In the genomic region with DNA sequence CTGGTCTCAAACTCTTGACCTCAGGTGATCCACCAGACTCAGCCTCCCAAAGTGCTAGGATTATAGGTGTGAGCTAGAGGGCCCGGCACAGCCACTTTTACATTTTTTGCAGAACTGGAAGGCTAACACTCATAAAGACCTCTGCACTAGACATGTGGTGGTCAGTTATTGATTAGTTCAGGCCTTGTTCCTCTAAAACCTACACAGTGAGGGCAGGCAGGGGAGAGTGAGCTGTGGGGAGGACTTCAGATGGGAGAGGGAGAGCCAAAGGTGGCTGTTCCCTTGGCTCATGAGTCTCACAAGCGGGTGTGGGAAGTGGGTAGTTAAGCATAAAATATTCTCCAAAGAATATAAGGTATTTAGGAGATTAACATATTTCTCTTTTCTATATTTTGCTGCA, we compare ENCODE assay signal across 9 cellular contexts.
"Had no signal": no experiment of that assay in that cellular context is flagged by ENCODE, and none has a peak within 500 bp of the region (broad histone marks: within the 10 kb centered on the region; RNA-seq: fewer than 3 reads in every experiment).

No MANE protein-coding gene starts in this region.

- H3K4me3 ChIP-seq: GM23248, HAP-1 had no signal

- H3K9me3 ChIP-seq: HAP-1 had no signal

- ATAC-seq: HCT116 had no signal

- H3K36me3 ChIP-seq: HAP-1 had no signal

- H3K9ac ChIP-seq: GM23248 had no signal

- H2AFZ ChIP-seq: GM23248 had no signal

- DNase-seq: GM23248, GOT3, H7, HFFc6, IMR-90, KBM-7 had no signal

- H3K27ac ChIP-seq: GM23248, HL-60 had no signal
